ENCODE assay signal across 2 cellular contexts in genomic region chr3:179192542-179192941, GRCh38.
TF ChIP-seq lines count a peak whose summit lies in the region.

No MANE protein-coding gene starts in this region.

TF ChIP-seq in HepG2, 621 proteins besides CTCF, POLR2A, EP300 and RAD21:
- TF ChIP-seq ZFAT (CRISPR knock-in tag; conservative IDR thresholded peaks at IDR 0.05) (no peak), ZNF138 (CRISPR knock-in tag; IDR thresholded peaks at IDR 0.05; ENCODE audit: low read depth) (no peak)
- TF ChIP-seq, protein P1, sequence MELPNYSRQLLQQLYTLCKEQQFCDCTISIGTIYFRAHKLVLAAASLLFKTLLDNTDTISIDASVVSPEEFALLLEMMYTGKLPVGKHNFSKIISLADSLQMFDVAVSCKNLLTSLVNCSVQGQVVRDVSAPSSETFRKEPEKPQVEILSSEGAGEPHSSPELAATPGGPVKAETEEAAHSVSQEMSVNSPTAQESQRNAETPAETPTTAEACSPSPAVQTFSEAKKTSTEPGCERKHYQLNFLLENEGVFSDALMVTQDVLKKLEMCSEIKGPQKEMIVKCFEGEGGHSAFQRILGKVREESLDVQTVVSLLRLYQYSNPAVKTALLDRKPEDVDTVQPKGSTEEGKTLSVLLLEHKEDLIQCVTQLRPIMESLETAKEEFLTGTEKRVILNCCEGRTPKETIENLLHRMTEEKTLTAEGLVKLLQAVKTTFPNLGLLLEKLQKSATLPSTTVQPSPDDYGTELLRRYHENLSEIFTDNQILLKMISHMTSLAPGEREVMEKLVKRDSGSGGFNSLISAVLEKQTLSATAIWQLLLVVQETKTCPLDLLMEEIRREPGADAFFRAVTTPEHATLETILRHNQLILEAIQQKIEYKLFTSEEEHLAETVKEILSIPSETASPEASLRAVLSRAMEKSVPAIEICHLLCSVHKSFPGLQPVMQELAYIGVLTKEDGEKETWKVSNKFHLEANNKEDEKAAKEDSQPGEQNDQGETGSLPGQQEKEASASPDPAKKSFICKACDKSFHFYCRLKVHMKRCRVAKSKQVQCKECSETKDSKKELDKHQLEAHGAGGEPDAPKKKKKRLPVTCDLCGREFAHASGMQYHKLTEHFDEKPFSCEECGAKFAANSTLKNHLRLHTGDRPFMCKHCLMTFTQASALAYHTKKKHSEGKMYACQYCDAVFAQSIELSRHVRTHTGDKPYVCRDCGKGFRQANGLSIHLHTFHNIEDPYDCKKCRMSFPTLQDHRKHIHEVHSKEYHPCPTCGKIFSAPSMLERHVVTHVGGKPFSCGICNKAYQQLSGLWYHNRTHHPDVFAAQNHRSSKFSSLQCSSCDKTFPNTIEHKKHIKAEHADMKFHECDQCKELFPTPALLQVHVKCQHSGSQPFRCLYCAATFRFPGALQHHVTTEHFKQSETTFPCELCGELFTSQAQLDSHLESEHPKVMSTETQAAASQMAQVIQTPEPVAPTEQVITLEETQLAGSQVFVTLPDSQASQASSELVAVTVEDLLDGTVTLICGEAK (IDR thresholded peaks at IDR 0.05), result peak; percentile 62; the same call in 1 of the 2 replicates
- TF ChIP-seq, protein P1 (CRISPR knock-in tag; IDR thresholded peaks at IDR 0.05), result peak; percentile 96
TF ChIP-seq in HepG2: peak in this region for 1.

TF ChIP-seq in GM12878, 131 proteins besides CTCF, POLR2A, EP300 and RAD21:
- TF ChIP-seq, protein P2, sequence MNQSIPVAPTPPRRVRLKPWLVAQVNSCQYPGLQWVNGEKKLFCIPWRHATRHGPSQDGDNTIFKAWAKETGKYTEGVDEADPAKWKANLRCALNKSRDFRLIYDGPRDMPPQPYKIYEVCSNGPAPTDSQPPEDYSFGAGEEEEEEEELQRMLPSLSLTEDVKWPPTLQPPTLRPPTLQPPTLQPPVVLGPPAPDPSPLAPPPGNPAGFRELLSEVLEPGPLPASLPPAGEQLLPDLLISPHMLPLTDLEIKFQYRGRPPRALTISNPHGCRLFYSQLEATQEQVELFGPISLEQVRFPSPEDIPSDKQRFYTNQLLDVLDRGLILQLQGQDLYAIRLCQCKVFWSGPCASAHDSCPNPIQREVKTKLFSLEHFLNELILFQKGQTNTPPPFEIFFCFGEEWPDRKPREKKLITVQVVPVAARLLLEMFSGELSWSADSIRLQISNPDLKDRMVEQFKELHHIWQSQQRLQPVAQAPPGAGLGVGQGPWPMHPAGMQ (IDR thresholded peaks at IDR 0.05; ENCODE audit: borderline replicate concordance), result no peak
- TF ChIP-seq, protein P1 (IDR thresholded peaks at IDR 0.05; ENCODE audit: borderline replicate concordance), result peak; percentile 86
